37 cellular contexts compared by ENCODE assay signal in the genomic region with DNA sequence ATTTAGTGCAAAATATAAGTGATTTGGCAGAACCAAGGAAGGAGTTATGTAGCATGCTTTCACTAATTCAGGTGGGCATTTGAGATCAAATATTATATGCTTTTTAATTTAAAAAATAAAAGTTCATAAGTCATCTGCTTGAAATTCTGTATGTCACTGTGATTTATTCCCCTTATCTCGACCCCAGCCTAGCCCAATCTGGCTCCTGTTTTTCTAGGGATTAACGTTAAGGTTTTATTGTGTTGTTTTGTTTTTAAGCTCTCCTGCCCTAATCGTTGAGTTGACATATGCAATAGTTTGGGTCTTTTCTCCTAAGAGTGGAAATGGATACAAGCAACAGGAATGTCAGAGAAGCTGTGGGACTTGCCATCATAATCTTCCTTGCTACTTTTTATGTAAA. TPM values are rescaled to one million over a fixed set of nuclear protein-coding genes. Genes with fewer than 3 reads are reported as not detected.
"Had no signal": no experiment of that assay in that cellular context is flagged by ENCODE, and none has a peak within 500 bp of the region (broad histone marks: within the 10 kb centered on the region; RNA-seq: fewer than 3 reads in every experiment).

No MANE protein-coding gene starts in this region.

- H3K4me3 ChIP-seq: MG63 had no signal

- H3K27me3 ChIP-seq: MG63 had no signal

- H3K9me3 ChIP-seq: MG63 had no signal

- DNase-seq: Karpas-422, Kasumi-1, MG63, MM.1S, MV-4-11, NCI-H1048, NCI-H1092, NCI-H1092 treated with DMSO at 0.1 percent for 48 hours, NCI-H1105, NCI-H1105 treated with DMSO at 0.1 percent for 48 hours, NCI-H1417, NCI-H1417 treated with DMSO at 0.1 percent for 48 hours, NCI-H1436, NCI-H1436 treated with DMSO at 0.1 percent for 48 hours, NCI-H146, NCI-H1694, NCI-H1694 treated with DMSO at 0.1 percent for 48 hours, NCI-H187, NCI-H187 treated with DMSO at 0.1 percent for 48 hours, NCI-H1930, NCI-H2029, NCI-H2029 treated with DMSO at 0.1 percent for 48 hours, NCI-H2081, NCI-H2081 treated with DMSO at 0.1 percent for 48 hours, NCI-H2107, NCI-H2171, NCI-H2171 treated with DMSO at 0.1 percent for 48 hours, NCI-H2227 treated with DMSO at 0.1 percent for 48 hours, NCI-H226, NCI-H345, NCI-H446, NCI-H446 treated with DMSO at 0.1 percent for 48 hours, NCI-H510A, NCI-H510A treated with DMSO at 0.1 percent for 48 hours had no signal

- H3K36me3 ChIP-seq: MG63 had no signal

RNA-seq across cellular contexts. Expression of gene WIPF3, which starts 42.6 kb away (rescaled TPM):
- total RNA-seq: LHCN-M2, M059J, MCF 10A had no signal
